Comparison of ENCODE assay signal across 8 cellular contexts in the genomic region with DNA sequence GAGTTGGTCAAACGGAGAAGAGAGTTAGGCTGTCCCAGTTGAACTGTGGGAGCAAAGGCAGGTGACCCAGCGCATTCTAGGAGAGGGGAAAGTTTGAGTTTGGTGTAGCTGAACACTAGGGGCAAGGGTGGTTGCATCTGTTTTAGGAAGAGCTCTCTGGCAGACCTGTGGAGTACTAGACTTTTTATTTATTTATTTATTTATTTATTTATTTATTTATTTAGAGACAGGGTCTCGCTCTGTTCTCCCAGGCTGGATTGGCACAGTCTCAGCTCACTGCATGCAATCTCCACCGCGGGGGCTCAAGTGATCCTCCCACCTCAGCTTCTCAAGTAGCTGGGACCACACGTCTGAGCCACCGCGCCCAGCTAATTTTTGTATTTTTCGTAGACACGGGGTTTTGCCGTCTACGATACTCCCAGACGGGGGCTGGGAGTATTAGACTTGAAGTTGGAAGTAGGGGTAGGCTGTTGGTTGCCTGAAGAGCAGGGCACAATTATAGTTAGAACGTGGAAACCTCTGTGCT. TPM values are rescaled to one million over a fixed set of nuclear protein-coding genes. Genes with fewer than 3 reads are reported as not detected.
A peak's percentile ranks its signal among the peaks of the same experiment; 100 is the strongest.
DNase-seq lines count a peak whose midpoint lies in the region; ATAC-seq and TF ChIP-seq lines count a peak whose summit lies in the region.

No MANE protein-coding gene starts in this region.

- H3K27me3 Mint-ChIP-seq in central memory CD8-positive, alpha-beta T cell, result no peaks in the 10 kb centered on the region

- H3K4me3 Mint-ChIP-seq in central memory CD8-positive, alpha-beta T cell, result peak overlapping the region; percentile 80

- no peaks in the 10 kb centered on the region for H4K20me1 ChIP-seq in KMS-11 (ENCODE audit: insufficient read depth)

- no peak overlapping the region for H3K4me3 ChIP-seq in ACC112 (ENCODE audit: low read depth, low read length)
- H3K4me3 ChIP-seq in KMS-11 (IDR thresholded peaks at IDR 0.05; ENCODE audit: insufficient read depth, low read depth, low read length), result no peak overlapping the region
- H3K4me3 ChIP-seq in neuron (ENCODE audit: low read length), result no peak overlapping the region
- no peak overlapping the region for H3K4me3 ChIP-seq in SJCRH30

- no peak overlapping the region; the same call in 1 of the 2 replicates for H3K9ac ChIP-seq in KMS-11

- no peaks in the 10 kb centered on the region for H3K9me3 ChIP-seq in neuron (ENCODE audit: low read length)
- no peaks in the 10 kb centered on the region for H3K9me3 ChIP-seq in SJCRH30 (replicated peaks)

- H3K36me3 ChIP-seq in ACC112 (ENCODE audit: insufficient read depth, low read length) (no peaks in the 10 kb centered on the region), KMS-11 (ENCODE audit: insufficient read depth) (no peaks in the 10 kb centered on the region), neuron (ENCODE audit: insufficient read depth, low read length) (peaks cover 5% of the 10 kb centered on the region), SJCRH30 (no peaks in the 10 kb centered on the region)

- H3K27me3 ChIP-seq in ACC112 (ENCODE audit: insufficient read depth, low read length), result no peaks in the 10 kb centered on the region
- no peaks in the 10 kb centered on the region for H3K27me3 ChIP-seq in KMS-11 (ENCODE audit: insufficient read depth, low read depth)
- H3K27me3 ChIP-seq in neuron (ENCODE audit: insufficient read depth, low read length), result no peaks in the 10 kb centered on the region
- no peaks in the 10 kb centered on the region for H3K27me3 ChIP-seq in SJCRH30

- no peaks in the 10 kb centered on the region for H3K9me3 Mint-ChIP-seq in central memory CD8-positive, alpha-beta T cell

- peaks cover 6% of the 10 kb centered on the region for H3K36me3 Mint-ChIP-seq in central memory CD8-positive, alpha-beta T cell (ENCODE audit: insufficient read depth)

- peaks cover 12% of the 10 kb centered on the region for H3K4me1 ChIP-seq in ACC112 (ENCODE audit: control insufficient read depth, insufficient read depth, low read length, unreplicated experiment)
- H3K4me1 ChIP-seq in KMS-11 (ENCODE audit: low read depth, poor library complexity, severe bottlenecking), result peaks cover 23% of the 10 kb centered on the region
- peaks cover 21% of the 10 kb centered on the region for H3K4me1 ChIP-seq in neuron (ENCODE audit: insufficient read depth, low read length)
- peaks cover 15% of the 10 kb centered on the region for H3K4me1 ChIP-seq in SJCRH30

- H3K27ac ChIP-seq in ACC112 (ENCODE audit: low read depth, low read length) (no peak overlapping the region), KMS-11 (no peak overlapping the region), SJCRH30 (no peak overlapping the region; the same call in 1 of the 2 replicates)

- H3K4me2 ChIP-seq in KMS-11, result peak overlapping the region; percentile 87

- no peak for DNase-seq in central memory CD8-positive, alpha-beta T cell (ENCODE audit: low spot score in 2 of 2)
- DNase-seq in NCI-H1436 treated with DMSO at 0.1 percent for 48 hours (lab: John Stamatoyannopoulos, UW) (no peak), SJCRH30 (no peak), T-helper 9 cell (no peak)

- no peak for ATAC-seq in central memory CD8-positive, alpha-beta T cell (replicated peaks; ENCODE audit: extremely low read depth, poor library complexity, severe bottlenecking)
- ATAC-seq in HG02610 (IDR thresholded peaks at IDR 0.05; ENCODE audit: unreplicated experiment), result no peak

- H3K27ac Mint-ChIP-seq in central memory CD8-positive, alpha-beta T cell (ENCODE audit: low read depth), result peak overlapping the region; percentile 5

- TF ChIP-seq CTCF in KMS-11 (conservative IDR thresholded peaks at IDR 0.05; ENCODE audit: low read depth, low read length), result no peak

- peaks cover 21% of the 10 kb centered on the region for H3K4me1 Mint-ChIP-seq in central memory CD8-positive, alpha-beta T cell

- peaks cover 20% of the 10 kb centered on the region for H3K79me2 ChIP-seq in ACC112 (ENCODE audit: control insufficient read depth, insufficient read depth, low read length, unreplicated experiment)
- no peaks in the 10 kb centered on the region; the same call in 1 of the 2 replicates for H3K79me2 ChIP-seq in KMS-11 (ENCODE audit: insufficient read depth, low read depth)

- H2AFZ ChIP-seq in ACC112 (ENCODE audit: low read length, unreplicated experiment), result peak overlapping the region; percentile 99
- H2AFZ ChIP-seq in KMS-11 (ENCODE audit: low read depth), result peak overlapping the region; percentile 98
- H2AFZ ChIP-seq in neuron (ENCODE audit: low read depth, low read length), result peak overlapping the region; percentile 70

RNA-seq across cellular contexts. Expression of a gene that starts 0.9 kb away (rescaled TPM):
- 17.3 and 22.1 TPM in 2 replicates for total RNA-seq in SJCRH30 (2014; rRNA removed; shearing (Covaris generic))
